Comparison of ENCODE assay signal across 20 cellular contexts in the genomic region with DNA sequence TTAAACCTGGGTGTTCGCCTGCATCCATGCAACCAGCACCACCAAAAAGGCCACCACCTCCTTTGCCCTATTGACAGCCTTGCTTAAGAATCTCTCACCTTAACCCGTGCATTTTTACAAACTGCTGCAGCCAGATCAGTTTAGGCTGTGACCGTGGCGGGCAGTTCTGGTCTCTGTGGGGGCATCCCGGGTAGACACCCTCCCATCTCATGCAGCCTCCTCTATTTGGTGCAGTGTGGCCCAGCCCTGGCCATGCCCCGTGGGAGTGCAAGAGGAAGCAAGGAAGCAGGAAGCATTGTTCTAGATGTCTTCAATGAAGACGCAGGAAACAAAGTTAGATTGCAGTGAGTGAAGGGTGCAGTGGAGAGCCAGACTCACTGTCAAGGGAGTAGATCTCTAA.
DNase-seq lines count a peak whose midpoint lies in the region; ATAC-seq and TF ChIP-seq lines count a peak whose summit lies in the region.
"Had no signal": no experiment of that assay in that cellular context is flagged by ENCODE, and none has a peak within 500 bp of the region (broad histone marks: within the 10 kb centered on the region; RNA-seq: fewer than 3 reads in every experiment).

No MANE protein-coding gene starts in this region.

- H3K27ac ChIP-seq in esophagus muscularis mucosa (replicated peaks in 1 of 4): no peak overlapping the region
- no peak overlapping the region for H3K27ac ChIP-seq in OCI-LY7 (ENCODE audit: low read depth, low read length, poor library complexity, severe bottlenecking)
- H3K27ac ChIP-seq: KMS-11 had no signal

- BruUV-seq in OCI-LY7 (replicated peaks; lab: Mats Ljungman, UMichigan): no TSS peak

- TF ChIP-seq EP300 in esophagus muscularis mucosa (IDR thresholded peaks at IDR 0.05): no peak

- no peak overlapping the region for H2AFZ ChIP-seq in OCI-LY7 (ENCODE audit: low read length)

- no peaks in the 10 kb centered on the region for H3K79me2 ChIP-seq in OCI-LY7 (ENCODE audit: insufficient read depth, low read depth, low read length)

- intact Hi-C loops in esophagus muscularis mucosa (cut with DNase I): no loop called here
- intact Hi-C loops in OCI-LY7 (cut with micrococcal nuclease; ENCODE audit: unreplicated experiment): no loop called here

- POLR2A ChIA-PET in OCI-LY7 (lab: Charles Lee): no interaction called here

- H3K27me3 Mint-ChIP-seq in stimulated activated memory B cell treated with anti-CD40 and anti-IgM and Interleukin-4, amounts not matched to agents 10 μg/mL and 1 μg/mL and 100 μg/mL, for 72 hours: peaks cover 63% of the 10 kb centered on the region

- H3K9me3 Mint-ChIP-seq in stimulated activated memory B cell treated with anti-CD40 and anti-IgM and Interleukin-4, amounts not matched to agents 10 μg/mL and 1 μg/mL and 100 μg/mL, for 72 hours: peaks cover 17% of the 10 kb centered on the region

- H3K27ac Mint-ChIP-seq in stimulated activated memory B cell treated with anti-CD40 and anti-IgM and Interleukin-4, amounts not matched to agents 10 μg/mL and 1 μg/mL and 100 μg/mL, for 72 hours: no peak overlapping the region
- H3K27ac Mint-ChIP-seq: CD14-positive monocyte had no signal

- H3K4me3 Mint-ChIP-seq in stimulated activated memory B cell treated with anti-CD40 and anti-IgM and Interleukin-4, amounts not matched to agents 10 μg/mL and 1 μg/mL and 100 μg/mL, for 72 hours: no peak overlapping the region
- H3K4me3 Mint-ChIP-seq: CD14-positive monocyte had no signal

- CTCF ChIA-PET in OCI-LY7 (lab: Charles Lee; ENCODE audit: unreplicated experiment): no interaction called here

- H3K4me1 ChIP-seq in esophagus muscularis mucosa: peaks cover 0 to 6% (median 2%) of the 10 kb centered on the region in 4 donors
- H3K4me1 ChIP-seq in OCI-LY7 (ENCODE audit: insufficient read depth, low read length, poor library complexity, severe bottlenecking): no peaks in the 10 kb centered on the region
- H3K4me1 ChIP-seq: HAP-1 had no signal

- peaks cover 0 to 32% (median 10%) of the 10 kb centered on the region in 4 donors for H3K27me3 ChIP-seq in esophagus muscularis mucosa

- no peaks in the 10 kb centered on the region for H3K36me3 Mint-ChIP-seq in stimulated activated memory B cell treated with anti-CD40 and anti-IgM and Interleukin-4, amounts not matched to agents 10 μg/mL and 1 μg/mL and 100 μg/mL, for 72 hours
- H3K36me3 Mint-ChIP-seq: CD14-positive monocyte had no signal

- H3K9me3 ChIP-seq in esophagus muscularis mucosa: peaks cover 0 to 28% (median 22%) of the 10 kb centered on the region in 4 donors
- no peaks in the 10 kb centered on the region for H3K9me3 ChIP-seq in OCI-LY7 (ENCODE audit: low read length)
- H3K9me3 ChIP-seq: HAP-1 had no signal

- TF ChIP-seq POLR2A in esophagus muscularis mucosa (IDR thresholded peaks at IDR 0.05; ENCODE audit: low read depth): no peak

- H3K4me3 ChIP-seq in esophagus muscularis mucosa: no peak overlapping the region
- no peak overlapping the region for H3K4me3 ChIP-seq in OCI-LY7 (ENCODE audit: low read depth, low read length, poor library complexity, severe bottlenecking)
- H3K4me3 ChIP-seq: HAP-1 had no signal

- H4K20me1 ChIP-seq in OCI-LY7 (ENCODE audit: insufficient read depth, low read length): no peaks in the 10 kb centered on the region

- H3K4me1 Mint-ChIP-seq in stimulated activated memory B cell treated with anti-CD40 and anti-IgM and Interleukin-4, amounts not matched to agents 10 μg/mL and 1 μg/mL and 100 μg/mL, for 72 hours: no peaks in the 10 kb centered on the region

- H3K4me2 ChIP-seq in OCI-LY7 (ENCODE audit: low read length): no peak overlapping the region
- H3K4me2 ChIP-seq: KMS-11 had no signal

- TF ChIP-seq CTCF in esophagus muscularis mucosa (IDR thresholded peaks at IDR 0.05) (no peak), OCI-LY7 (conservative IDR thresholded peaks at IDR 0.05; ENCODE audit: low read length) (no peak)

- no peaks in the 10 kb centered on the region for H3K9me2 ChIP-seq in OCI-LY7 (ENCODE audit: insufficient read depth, low read length)

- H3K36me3 ChIP-seq in esophagus muscularis mucosa (no peaks in the 10 kb centered on the region), OCI-LY7 (ENCODE audit: insufficient read depth, low read length) (no peaks in the 10 kb centered on the region)
- H3K36me3 ChIP-seq: HAP-1 had no signal

- 77% methylated on average over 6 of the region's 7 CpGs for WGBS in esophagus muscularis mucosa

- DNase-seq in activated CD8-positive, alpha-beta memory T cell treated with anti-CD3 and anti-CD28 coated beads for 24 hours: peak; percentile 42
- no peak for DNase-seq in activated CD8-positive, alpha-beta memory T cell treated with anti-CD3 and anti-CD28 coated beads, Interleukin-2, amount 50 U/mL, for 48 hours
- DNase-seq in UCSD-AML1 (lab: John Stamatoyannopoulos, UW; ENCODE audit: unreplicated experiment) (peak; percentile 60), esophagus muscularis mucosa (ENCODE audit: extremely low spot score) (peak; percentile 62), H4 (ENCODE audit: low spot score) (no peak), OCI-LY7 (ENCODE audit: low spot score) (no peak)
- DNase-seq: AML-193, DMS79 treated with DMSO at 0.1 percent for 48 hours, IMR-90, MV-4-11, NCI-H1105 treated with DMSO at 0.1 percent for 48 hours, NCI-H2029 treated with DMSO at 0.1 percent for 48 hours, NCI-H226, PC-3, Right ventricle myocardium superior had no signal

- ATAC-seq in stimulated activated memory B cell treated with anti-CD40 and anti-IgM and Interleukin-4, amounts not matched to agents 10 μg/mL and 1 μg/mL and 100 μg/mL, for 72 hours: peak; percentile 12
- no peak for ATAC-seq in HG03097 (IDR thresholded peaks at IDR 0.05; ENCODE audit: low FRiP score, unreplicated experiment)
- ATAC-seq: PC-3 had no signal

Comparison
In these comparisons a context has a peak if more than half of its experiments do, and no peak if none do; other contexts are left out.
1. DNase-seq: peak in activated CD8-positive, alpha-beta memory T cell treated with anti-CD3 and anti-CD28 coated beads for 24 hours (single experiment), UCSD-AML1 (single experiment) and esophagus muscularis mucosa (single experiment); none in activated CD8-positive, alpha-beta memory T cell treated with anti-CD3 and anti-CD28 coated beads, Interleukin-2, amount 50 U/mL, for 48 hours (single experiment), H4 (single experiment) and OCI-LY7 (single experiment).